Comparison of ENCODE assay signal across 15 cellular contexts in the genomic region with DNA sequence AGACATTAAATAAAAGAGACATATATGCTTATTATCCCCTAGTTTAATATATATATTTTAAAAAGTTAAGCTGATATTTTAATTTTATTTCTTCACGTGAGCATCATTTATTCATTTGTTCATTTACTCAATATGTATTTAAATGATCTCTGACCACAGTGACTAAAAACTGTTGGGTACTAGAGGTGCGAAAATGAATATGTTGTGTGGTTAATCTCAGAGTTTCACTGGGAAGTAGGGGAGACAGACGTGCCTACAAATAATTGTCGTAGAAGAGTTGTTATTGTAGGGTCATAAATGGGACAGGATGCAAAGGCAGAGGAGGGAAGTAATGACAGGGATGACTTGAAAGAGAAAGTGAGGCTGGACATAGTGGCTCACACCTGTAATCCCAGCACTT.
DNase-seq lines count a peak whose midpoint lies in the region; ATAC-seq lines count a peak whose summit lies in the region.
"Had no signal": no experiment of that assay in that cellular context is flagged by ENCODE, and none has a peak within 500 bp of the region (broad histone marks: within the 10 kb centered on the region; RNA-seq: fewer than 3 reads in every experiment).

No MANE protein-coding gene starts in this region.

- H3K27me3 Mint-ChIP-seq in activated CD8-positive, alpha-beta memory T cell treated with anti-CD3 and anti-CD28 coated beads, Interleukin-2, amount 10 ng/mL, durations not matched to agents 7 days and 5 days, result peaks cover 11% of the 10 kb centered on the region

- H3K4me1 Mint-ChIP-seq in activated CD8-positive, alpha-beta memory T cell treated with anti-CD3 and anti-CD28 coated beads, Interleukin-2, amount 10 ng/mL, durations not matched to agents 7 days and 5 days, result peaks cover 24% of the 10 kb centered on the region
- peaks cover 28% of the 10 kb centered on the region for H3K4me1 Mint-ChIP-seq in stimulated activated effector memory CD8-positive, alpha-beta T cell treated with anti-CD3 and anti-CD28 coated beads, Interleukin-12 subunit alpha, Interleukin-12 subunit beta, amount 100 ng/mL, for 72 hours

- CTCF ChIA-PET in activated CD8-positive, alpha-beta memory T cell treated with anti-CD3 and anti-CD28 coated beads, Interleukin-2, amount 10 ng/mL, durations not matched to agents 7 days and 5 days (lab: Charles Lee), result no interaction called here

- no peaks in the 10 kb centered on the region for H3K36me3 Mint-ChIP-seq in activated CD8-positive, alpha-beta memory T cell treated with anti-CD3 and anti-CD28 coated beads, Interleukin-2, amount 10 ng/mL, durations not matched to agents 7 days and 5 days
- H3K36me3 Mint-ChIP-seq in stimulated activated effector memory CD8-positive, alpha-beta T cell treated with anti-CD3 and anti-CD28 coated beads, Interleukin-12 subunit alpha, Interleukin-12 subunit beta, amount 100 ng/mL, for 72 hours, result peaks cover 5% of the 10 kb centered on the region

- DNase-seq in activated CD8-positive, alpha-beta memory T cell treated with anti-CD3 and anti-CD28 coated beads, Interleukin-2, amount 10 ng/mL, durations not matched to agents 7 days and 5 days, result no peak
- no peak for DNase-seq in activated CD8-positive, alpha-beta memory T cell treated with anti-CD3 and anti-CD28 coated beads, Interleukin-2, amount 50 U/mL, for 48 hours
- no peak for DNase-seq in stimulated activated effector memory CD8-positive, alpha-beta T cell treated with anti-CD3 and anti-CD28 coated beads, Interleukin-12 subunit alpha, Interleukin-12 subunit beta, amount 100 ng/mL, for 72 hours (ENCODE audit: low spot score in 2 of 2)
- no peak for DNase-seq in NCI-H1048 (lab: John Stamatoyannopoulos, UW)
- DNase-seq in NCI-H2029 treated with DMSO at 0.1 percent for 48 hours (lab: John Stamatoyannopoulos, UW), result no peak
- DNase-seq in HPDE6-E6E7 (ENCODE audit: extremely low spot score), result no peak
- DNase-seq: activated CD8-positive, alpha-beta memory T cell treated with anti-CD3 and anti-CD28 coated beads for 24 hours; DMS153; heart right ventricle; NCI-H146; trophoblast cell had no signal

- H3K4me3 Mint-ChIP-seq in activated CD8-positive, alpha-beta memory T cell treated with anti-CD3 and anti-CD28 coated beads, Interleukin-2, amount 10 ng/mL, durations not matched to agents 7 days and 5 days, result no peak overlapping the region
- H3K4me3 Mint-ChIP-seq in stimulated activated effector memory CD8-positive, alpha-beta T cell treated with anti-CD3 and anti-CD28 coated beads, Interleukin-12 subunit alpha, Interleukin-12 subunit beta, amount 100 ng/mL, for 72 hours, result no peak overlapping the region
- H3K4me3 Mint-ChIP-seq: T-helper 1 cell treated with Interleukin-12 subunit alpha and Interleukin-12 subunit beta and Interleukin-4 antibody, amounts not matched to agents 30 μg/mL and 1 μg/mL, for 36 hours had no signal

- no peak overlapping the region for H3K27ac Mint-ChIP-seq in activated CD8-positive, alpha-beta memory T cell treated with anti-CD3 and anti-CD28 coated beads, Interleukin-2, amount 10 ng/mL, durations not matched to agents 7 days and 5 days
- no peak overlapping the region for H3K27ac Mint-ChIP-seq in stimulated activated effector memory CD8-positive, alpha-beta T cell treated with anti-CD3 and anti-CD28 coated beads, Interleukin-12 subunit alpha, Interleukin-12 subunit beta, amount 100 ng/mL, for 72 hours
- H3K27ac Mint-ChIP-seq: T-helper 1 cell treated with Interleukin-12 subunit alpha and Interleukin-12 subunit beta and Interleukin-4 antibody, amounts not matched to agents 30 μg/mL and 1 μg/mL, for 36 hours had no signal

- no peaks in the 10 kb centered on the region for H3K9me3 Mint-ChIP-seq in activated CD8-positive, alpha-beta memory T cell treated with anti-CD3 and anti-CD28 coated beads, Interleukin-2, amount 10 ng/mL, durations not matched to agents 7 days and 5 days (ENCODE audit: low read depth)
- H3K9me3 Mint-ChIP-seq in stimulated activated effector memory CD8-positive, alpha-beta T cell treated with anti-CD3 and anti-CD28 coated beads, Interleukin-12 subunit alpha, Interleukin-12 subunit beta, amount 100 ng/mL, for 72 hours, result no peaks in the 10 kb centered on the region
- H3K9me3 Mint-ChIP-seq: T-helper 1 cell treated with Interleukin-12 subunit alpha and Interleukin-12 subunit beta and Interleukin-4 antibody, amounts not matched to agents 30 μg/mL and 1 μg/mL, for 36 hours had no signal

- ATAC-seq in activated CD8-positive, alpha-beta memory T cell treated with anti-CD3 and anti-CD28 coated beads, Interleukin-2, amount 10 ng/mL, durations not matched to agents 7 days and 5 days, result peak; percentile 66
- ATAC-seq in GM21529 (IDR thresholded peaks at IDR 0.05; ENCODE audit: unreplicated experiment) (peak; percentile 69), HG03139 (IDR thresholded peaks at IDR 0.05; ENCODE audit: unreplicated experiment) (peak; percentile 59)
- peak; percentile 91 for ATAC-seq in stimulated activated effector memory CD8-positive, alpha-beta T cell treated with anti-CD3 and anti-CD28 coated beads, Interleukin-12 subunit alpha, Interleukin-12 subunit beta, amount 100 ng/mL, for 72 hours
- ATAC-seq: A549, heart right ventricle had no signal
